Comparison of ENCODE assay signal across 8 cellular contexts in the genomic region with DNA sequence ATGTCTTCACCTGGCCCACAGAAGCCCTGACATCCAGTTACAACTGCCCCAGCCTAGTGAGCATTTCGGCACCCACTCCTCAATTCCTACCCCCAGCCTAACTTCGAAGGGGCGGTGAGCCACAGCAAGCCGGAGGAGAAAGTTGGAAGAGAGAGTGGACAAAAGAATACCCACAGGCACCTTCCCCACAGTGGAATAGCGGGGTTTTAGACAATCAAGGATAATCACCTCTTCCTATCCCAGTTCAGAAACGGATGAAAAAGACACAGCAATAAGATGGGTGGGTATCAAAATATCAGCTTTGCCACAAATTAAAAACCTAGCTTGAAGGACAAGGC. TPM values are rescaled to one million over a fixed set of nuclear protein-coding genes. Genes with fewer than 3 reads are reported as not detected.
DNase-seq lines count a peak whose midpoint lies in the region; ATAC-seq and TF ChIP-seq lines count a peak whose summit lies in the region.

No MANE protein-coding gene starts in this region.

- peaks cover 29 to 48% (median 43%) of the 10 kb centered on the region in 11 experiments for H3K36me3 ChIP-seq in BLaER1 treated with 17β-estradiol and CSF1 and Interleukin-3, amounts not matched to agents 10 nM and 100 nM
- peaks cover 51% of the 10 kb centered on the region for H3K36me3 ChIP-seq in Karpas-422 (ENCODE audit: insufficient read depth, low read length)

- DNase-seq in Karpas-422, result no peak
- DNase-seq in choroid plexus epithelial cell (ENCODE audit: low read depth), result no peak
- no peak for DNase-seq in nephron progenitor cell
- DNase-seq in DMS53 (lab: John Stamatoyannopoulos, UW), result no peak
- no peak for DNase-seq in NCI-H2171 (lab: John Stamatoyannopoulos, UW)

- no peak for ATAC-seq in HG02852 (IDR thresholded peaks at IDR 0.05; ENCODE audit: unreplicated experiment)
- no peak for ATAC-seq in GM19035 (IDR thresholded peaks at IDR 0.05; ENCODE audit: unreplicated experiment)

- no peaks in the 10 kb centered on the region for H3K27me3 Mint-ChIP-seq in nephron progenitor cell (ENCODE audit: low read depth, poor library complexity)

- H3K4me1 ChIP-seq in BLaER1 treated with 17β-estradiol and CSF1 and Interleukin-3, amounts not matched to agents 10 nM and 100 nM, result peaks cover 42 to 53% (median 45%) of the 10 kb centered on the region in 10 experiments
- H3K4me1 ChIP-seq in Karpas-422 (ENCODE audit: low read length), result peaks cover 38% of the 10 kb centered on the region

- H3K79me2 ChIP-seq in Karpas-422 (ENCODE audit: low read length), result peaks cover 91% of the 10 kb centered on the region

- peak overlapping the region; percentile 90 to 100 (median 96) for H3K4me2 ChIP-seq in BLaER1 treated with 17β-estradiol and CSF1 and Interleukin-3, amounts not matched to agents 10 nM and 100 nM
- H3K4me2 ChIP-seq in Karpas-422 (ENCODE audit: low read depth, low read length, poor library complexity, severe bottlenecking), result peak overlapping the region; percentile 82

- no peak for TF ChIP-seq CTCF in choroid plexus epithelial cell (conservative IDR thresholded peaks at IDR 0.05; ENCODE audit: low read depth, low read length)
- no peak for TF ChIP-seq CTCF in nephron progenitor cell (IDR thresholded peaks at IDR 0.05)

- peak overlapping the region; percentile 77 to 91 (median 83) for H3K9ac ChIP-seq in BLaER1 treated with 17β-estradiol and CSF1 and Interleukin-3, amounts not matched to agents 10 nM and 100 nM
- peak overlapping the region; percentile 96 for H3K9ac ChIP-seq in Karpas-422 (ENCODE audit: low read length)

- H3K27me3 ChIP-seq in BLaER1 treated with 17β-estradiol and CSF1 and Interleukin-3, amounts not matched to agents 10 nM and 100 nM, result no peaks in the 10 kb centered on the region
- no peaks in the 10 kb centered on the region for H3K27me3 ChIP-seq in Karpas-422 (ENCODE audit: low read length)

- peaks cover 13 to 31% (median 21%) of the 10 kb centered on the region in 11 experiments; a peak in 18 of 22 replicates for H4K20me1 ChIP-seq in BLaER1 treated with 17β-estradiol and CSF1 and Interleukin-3, amounts not matched to agents 10 nM and 100 nM
- no peaks in the 10 kb centered on the region; the same call in 1 of the 2 replicates for H4K20me1 ChIP-seq in Karpas-422 (ENCODE audit: insufficient read depth, low read depth, low read length)

- H3K4me1 Mint-ChIP-seq in nephron progenitor cell, result peaks cover 45% of the 10 kb centered on the region

- H3K27ac Mint-ChIP-seq in nephron progenitor cell, result peak overlapping the region; percentile 24

- H3K27ac ChIP-seq in BLaER1 treated with 17β-estradiol and CSF1 and Interleukin-3, amounts not matched to agents 10 nM and 100 nM, result peak overlapping the region in 10 of 11 experiments; percentile 56 to 83 (median 78); a peak in 19 of 22 replicates
- H3K27ac ChIP-seq in Karpas-422 (ENCODE audit: low read length), result peak overlapping the region; percentile 76; the same call in 1 of the 2 replicates

- peak overlapping the region; percentile 67 to 82 (median 74) for H3K4me3 ChIP-seq in BLaER1 treated with 17β-estradiol and CSF1 and Interleukin-3, amounts not matched to agents 10 nM and 100 nM
- peak overlapping the region; percentile 69 for H3K4me3 ChIP-seq in Karpas-422 (ENCODE audit: low read length)
- H3K4me3 ChIP-seq in choroid plexus epithelial cell (ENCODE audit: low read depth, low read length), result peak overlapping the region; percentile 67

- H3K9me3 ChIP-seq in BLaER1 treated with 17β-estradiol and CSF1 and Interleukin-3, amounts not matched to agents 10 nM and 100 nM (replicated peaks in 1 of 11), result peaks cover 0 to 6% (median 0%) of the 10 kb centered on the region in 11 experiments; a peak in 4 of 22 replicates
- H3K9me3 ChIP-seq in Karpas-422 (ENCODE audit: low read length), result no peaks in the 10 kb centered on the region

- peaks cover 84% of the 10 kb centered on the region for H3K36me3 Mint-ChIP-seq in nephron progenitor cell (ENCODE audit: low read depth)

- no peaks in the 10 kb centered on the region for H3K9me2 ChIP-seq in Karpas-422 (replicated peaks; ENCODE audit: insufficient read depth, low read length)

- H3K4me3 Mint-ChIP-seq in nephron progenitor cell, result peak overlapping the region; percentile 89

- H3K9me3 Mint-ChIP-seq in nephron progenitor cell, result peaks cover 78% of the 10 kb centered on the region

- H2AFZ ChIP-seq in Karpas-422 (ENCODE audit: low read length), result no peak overlapping the region

RNA-seq across cellular contexts. Expression of gene LSS, which starts 1.3 kb away (rescaled TPM):
- total RNA-seq in Karpas-422 (2014; rRNA removed; shearing (Covaris generic); ENCODE audit: low replicate concordance), result 40.3 and 62.0 TPM in 2 replicates

RNA-seq across cellular contexts. Expression of gene SPATC1L, which starts 45.6 kb away (rescaled TPM):
- total RNA-seq in Karpas-422 (2014; rRNA removed; shearing (Covaris generic); ENCODE audit: low replicate concordance), result 16.7 and 21.5 TPM in 2 replicates

RNA-seq across cellular contexts. Expression of gene MCM3AP, which starts 55.5 kb away (rescaled TPM):
- 60.5 and 139 TPM in 2 replicates for total RNA-seq in Karpas-422 (2014; rRNA removed; shearing (Covaris generic); ENCODE audit: low replicate concordance)

RNA-seq across cellular contexts. Expression of gene YBEY, which starts 56.2 kb away (rescaled TPM):
- total RNA-seq in Karpas-422 (2014; rRNA removed; shearing (Covaris generic); ENCODE audit: low replicate concordance), result 38.5 and 88.4 TPM in 2 replicates
